11 cellular contexts compared by ENCODE assay signal in genomic region chr2:42957109-42958035, GRCh38.
A peak's percentile ranks its signal among the peaks of the same experiment; 100 is the strongest.
DNase-seq lines count a peak whose midpoint lies in the region; ATAC-seq and TF ChIP-seq lines count a peak whose summit lies in the region.
"Had no signal": no experiment of that assay in that cellular context is flagged by ENCODE, and none has a peak within 500 bp of the region (broad histone marks: within the 10 kb centered on the region; RNA-seq: fewer than 3 reads in every experiment).

No MANE protein-coding gene starts in this region.

- H3K27me3 Mint-ChIP-seq in activated naive CD8-positive, alpha-beta T cell treated with anti-CD3 and anti-CD28 coated beads, Interleukin-2, amount 50 U/mL, for 24 hours = peaks cover 8% of the 10 kb centered on the region
- peaks cover 8% of the 10 kb centered on the region for H3K27me3 Mint-ChIP-seq in activated naive CD8-positive, alpha-beta T cell treated with anti-CD3 and anti-CD28 coated beads for 36 hours

- TF ChIP-seq POLR2A in upper lobe of left lung (IDR thresholded peaks at IDR 0.05) = no peak

- H3K4me3 Mint-ChIP-seq in activated naive CD8-positive, alpha-beta T cell treated with anti-CD3 and anti-CD28 coated beads, Interleukin-2, amount 50 U/mL, for 24 hours = no peak overlapping the region
- H3K4me3 Mint-ChIP-seq in activated naive CD8-positive, alpha-beta T cell treated with anti-CD3 and anti-CD28 coated beads for 36 hours = no peak overlapping the region
- no peak overlapping the region for H3K4me3 Mint-ChIP-seq in stimulated activated effector memory CD8-positive, alpha-beta T cell treated with anti-CD3 and anti-CD28 coated beads, Interleukin-12 subunit alpha, Interleukin-12 subunit beta, amount 100 ng/mL, for 72 hours

- no peaks in the 10 kb centered on the region for H3K9me3 Mint-ChIP-seq in activated naive CD8-positive, alpha-beta T cell treated with anti-CD3 and anti-CD28 coated beads, Interleukin-2, amount 50 U/mL, for 24 hours
- H3K9me3 Mint-ChIP-seq in activated naive CD8-positive, alpha-beta T cell treated with anti-CD3 and anti-CD28 coated beads for 36 hours = no peaks in the 10 kb centered on the region
- no peaks in the 10 kb centered on the region for H3K9me3 Mint-ChIP-seq in stimulated activated effector memory CD8-positive, alpha-beta T cell treated with anti-CD3 and anti-CD28 coated beads, Interleukin-12 subunit alpha, Interleukin-12 subunit beta, amount 100 ng/mL, for 72 hours

- no peaks in the 10 kb centered on the region for H3K9me3 ChIP-seq in upper lobe of left lung
- H3K9me3 ChIP-seq: left lung, right atrium auricular region had no signal

- TF ChIP-seq EP300 in upper lobe of left lung (IDR thresholded peaks at IDR 0.05) = no peak

- peaks cover 33 to 60% (median 44%) of the 10 kb centered on the region in 4 donors for H3K4me1 ChIP-seq in upper lobe of left lung

- H3K4me3 ChIP-seq in upper lobe of left lung = no peak overlapping the region
- H3K4me3 ChIP-seq: left lung, right atrium auricular region had no signal

- no peak for TF ChIP-seq CTCF in upper lobe of left lung (IDR thresholded peaks at IDR 0.05)

- H3K36me3 Mint-ChIP-seq in activated naive CD8-positive, alpha-beta T cell treated with anti-CD3 and anti-CD28 coated beads, Interleukin-2, amount 50 U/mL, for 24 hours (ENCODE audit: low read depth) = no peaks in the 10 kb centered on the region
- H3K36me3 Mint-ChIP-seq in activated naive CD8-positive, alpha-beta T cell treated with anti-CD3 and anti-CD28 coated beads for 36 hours = no peaks in the 10 kb centered on the region
- H3K36me3 Mint-ChIP-seq in stimulated activated effector memory CD8-positive, alpha-beta T cell treated with anti-CD3 and anti-CD28 coated beads, Interleukin-12 subunit alpha, Interleukin-12 subunit beta, amount 100 ng/mL, for 72 hours = no peaks in the 10 kb centered on the region

- no peak for DNase-seq in activated naive CD8-positive, alpha-beta T cell treated with anti-CD3 and anti-CD28 coated beads, Interleukin-2, amount 50 U/mL, for 24 hours
- no peak for DNase-seq in activated naive CD8-positive, alpha-beta T cell treated with anti-CD3 and anti-CD28 coated beads for 36 hours
- DNase-seq in SKM-1 (lab: John Stamatoyannopoulos, UW; ENCODE audit: unreplicated experiment) (peak; percentile 75), iris pigment epithelial cell (ENCODE audit: low read depth) (peak; percentile 26), sciatic nerve (ENCODE audit: low spot score) (no peak), upper lobe of left lung (no peak)
- DNase-seq in stimulated activated effector memory CD8-positive, alpha-beta T cell treated with anti-CD3 and anti-CD28 coated beads, Interleukin-12 subunit alpha, Interleukin-12 subunit beta, amount 100 ng/mL, for 72 hours (ENCODE audit: low spot score in 2 of 2) = no peak

- no peak overlapping the region for H3K27ac ChIP-seq in upper lobe of left lung
- H3K27ac ChIP-seq: left lung had no signal

- H3K4me1 Mint-ChIP-seq in activated naive CD8-positive, alpha-beta T cell treated with anti-CD3 and anti-CD28 coated beads, Interleukin-2, amount 50 U/mL, for 24 hours = peaks cover 15% of the 10 kb centered on the region
- H3K4me1 Mint-ChIP-seq in activated naive CD8-positive, alpha-beta T cell treated with anti-CD3 and anti-CD28 coated beads for 36 hours = peaks cover 11% of the 10 kb centered on the region
- no peaks in the 10 kb centered on the region for H3K4me1 Mint-ChIP-seq in stimulated activated effector memory CD8-positive, alpha-beta T cell treated with anti-CD3 and anti-CD28 coated beads, Interleukin-12 subunit alpha, Interleukin-12 subunit beta, amount 100 ng/mL, for 72 hours

- no peak overlapping the region for H3K27ac Mint-ChIP-seq in activated naive CD8-positive, alpha-beta T cell treated with anti-CD3 and anti-CD28 coated beads, Interleukin-2, amount 50 U/mL, for 24 hours
- no peak overlapping the region for H3K27ac Mint-ChIP-seq in activated naive CD8-positive, alpha-beta T cell treated with anti-CD3 and anti-CD28 coated beads for 36 hours
- H3K27ac Mint-ChIP-seq in stimulated activated effector memory CD8-positive, alpha-beta T cell treated with anti-CD3 and anti-CD28 coated beads, Interleukin-12 subunit alpha, Interleukin-12 subunit beta, amount 100 ng/mL, for 72 hours = no peak overlapping the region

- 73 to 82% methylated on average over 9 to 11 of the region's 11 CpGs for WGBS in upper lobe of left lung, 2 donors

- H3K36me3 ChIP-seq in upper lobe of left lung = no peaks in the 10 kb centered on the region
- H3K36me3 ChIP-seq: left lung, right atrium auricular region had no signal

- no peaks in the 10 kb centered on the region for H3K27me3 ChIP-seq in upper lobe of left lung
- H3K27me3 ChIP-seq: right atrium auricular region had no signal

- intact Hi-C loops in sciatic nerve (cut with DNase I) = loop anchor here (10.0 kb wide), 1 partner anchor 527 kb away; no protein-coding TSS in a partner anchor

- peak; percentile 25 for ATAC-seq in activated naive CD8-positive, alpha-beta T cell treated with anti-CD3 and anti-CD28 coated beads, Interleukin-2, amount 50 U/mL, for 24 hours
- no peak for ATAC-seq in stimulated activated effector memory CD8-positive, alpha-beta T cell treated with anti-CD3 and anti-CD28 coated beads, Interleukin-12 subunit alpha, Interleukin-12 subunit beta, amount 100 ng/mL, for 72 hours
- ATAC-seq in sciatic nerve = no peak
- ATAC-seq in GM21717 (IDR thresholded peaks at IDR 0.05; ENCODE audit: unreplicated experiment) = no peak
- no peak for ATAC-seq in upper lobe of left lung (ENCODE audit: low FRiP score in 2 of 2)
- ATAC-seq: left lung, Panc1 had no signal

Comparison
In these comparisons a context has a peak if more than half of its experiments do, and no peak if none do; other contexts are left out.
1. DNase-seq: peak in SKM-1 (single experiment) and iris pigment epithelial cell (single experiment); none in activated naive CD8-positive, alpha-beta T cell treated with anti-CD3 and anti-CD28 coated beads, Interleukin-2, amount 50 U/mL, for 24 hours (single experiment), activated naive CD8-positive, alpha-beta T cell treated with anti-CD3 and anti-CD28 coated beads for 36 hours (single experiment), stimulated activated effector memory CD8-positive, alpha-beta T cell treated with anti-CD3 and anti-CD28 coated beads, Interleukin-12 subunit alpha, Interleukin-12 subunit beta, amount 100 ng/mL, for 72 hours (0 of 2), sciatic nerve (single experiment) and upper lobe of left lung (0 of 2).